Comparison of ENCODE assay signal across 2 cellular contexts in the genomic region with DNA sequence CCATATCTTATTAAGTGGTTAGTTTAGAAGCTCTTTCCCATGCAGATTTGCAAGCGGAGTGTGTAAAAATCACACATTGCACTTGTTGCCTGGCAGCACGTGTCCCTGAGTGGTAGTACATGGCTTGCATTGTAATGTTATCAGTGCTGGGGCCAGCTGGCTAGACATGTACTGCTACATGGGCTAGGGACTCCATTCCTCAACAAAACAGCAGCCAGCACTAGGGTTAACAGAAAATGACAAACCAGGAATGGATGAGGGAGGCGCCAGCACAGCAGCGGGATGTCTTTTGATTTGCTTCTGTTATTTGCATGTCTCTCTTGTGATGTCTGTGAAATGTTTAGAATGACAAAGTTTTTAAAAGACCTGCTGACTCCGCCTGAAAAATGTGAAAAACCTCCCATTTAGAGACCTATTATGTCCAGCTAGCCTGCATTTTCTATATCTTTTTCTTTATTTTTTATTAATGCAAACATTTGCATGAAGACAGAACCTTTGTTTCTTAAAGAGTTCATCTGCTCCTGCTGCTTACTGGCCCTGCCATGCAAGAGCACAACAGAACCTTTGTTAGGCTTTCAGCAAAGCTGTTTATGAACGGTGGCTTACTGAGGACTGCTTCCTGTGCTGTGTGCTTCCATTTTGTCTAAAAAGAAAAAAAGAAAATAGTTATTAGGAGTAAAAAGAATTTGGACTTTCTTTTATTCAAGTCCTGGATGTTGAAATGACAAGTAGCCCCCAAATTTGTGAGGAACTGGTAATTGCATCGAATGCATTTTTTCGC.
A peak's percentile ranks its signal among the peaks of the same experiment; 100 is the strongest.
TF ChIP-seq lines count a peak whose summit lies in the region.

No MANE protein-coding gene starts in this region.

TF ChIP-seq in H1, 55 proteins besides CTCF, POLR2A, EP300 and RAD21:
- no peak for TF ChIP-seq EGR1 (IDR thresholded peaks at IDR 0.05; ENCODE audit: borderline replicate concordance, low read depth, low read length)
- TF ChIP-seq, protein P1, sequence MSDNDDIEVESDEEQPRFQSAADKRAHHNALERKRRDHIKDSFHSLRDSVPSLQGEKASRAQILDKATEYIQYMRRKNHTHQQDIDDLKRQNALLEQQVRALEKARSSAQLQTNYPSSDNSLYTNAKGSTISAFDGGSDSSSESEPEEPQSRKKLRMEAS (IDR thresholded peaks at IDR 0.05), result no peak

TF ChIP-seq in neural cell, 6 proteins besides CTCF, POLR2A, EP300 and RAD21:
- no peak for TF ChIP-seq EZH2 (IDR thresholded peaks at IDR 0.05; ENCODE audit: borderline replicate concordance, insufficient read depth, low read length, poor library complexity, severe bottlenecking)
- TF ChIP-seq POLR2AphosphoS5 (IDR thresholded peaks at IDR 0.05), result no peak
- peak; percentile 46 for TF ChIP-seq MXI1 (conservative IDR thresholded peaks at IDR 0.05; ENCODE audit: poor library complexity, severe bottlenecking)
